ENCODE assay signal across 1 cellular context in genomic region chr20:50136822-50137599, GRCh38.
A peak's percentile ranks its signal among the peaks of the same experiment; 100 is the strongest.
TF ChIP-seq lines count a peak whose summit lies in the region.

No MANE protein-coding gene starts in this region.

TF ChIP-seq in HCT116, 20 proteins besides CTCF, POLR2A, EP300 and RAD21:
- TF ChIP-seq CEBPB (IDR thresholded peaks at IDR 0.05; ENCODE audit: low read depth) (no peak), SRF (IDR thresholded peaks at IDR 0.05; ENCODE audit: low read depth) (no peak), FOSL1 (IDR thresholded peaks at IDR 0.05; ENCODE audit: low read depth) (peak; percentile 76)
